Comparison of ENCODE assay signal across 8 cellular contexts in genomic region chr11:64553554-64554201, GRCh38. TPM values are rescaled to one million over a fixed set of nuclear protein-coding genes. Genes with fewer than 3 reads are reported as not detected.
DNase-seq lines count a peak whose midpoint lies in the region; ATAC-seq and TF ChIP-seq lines count a peak whose summit lies in the region.

No MANE protein-coding gene starts in this region.

- peaks cover 0 to 6% of the 10 kb centered on the region in 2 donors for H3K4me1 ChIP-seq in left lung

- CTCF ChIA-PET in activated CD4-positive, alpha-beta T cell treated with anti-CD3 and anti-CD28 coated beads for 36 hours (lab: Charles Lee): interaction anchor here (0.6 kb wide), 2 partner anchors 18 to 1923 kb away, joined by 3 read pairs; no protein-coding TSS in a partner anchor

- no peak for TF ChIP-seq POLR2A in GM18505 (IDR thresholded peaks at IDR 0.05; ENCODE audit: borderline replicate concordance, extremely low read depth, insufficient read depth, insufficient read length)

- H3K27ac Mint-ChIP-seq in activated CD4-positive, alpha-beta T cell treated with anti-CD3 and anti-CD28 coated beads for 36 hours: no peak overlapping the region

- no peak overlapping the region for H3K4me3 ChIP-seq in left lung

- H3K27ac ChIP-seq in cingulate gyrus (ENCODE audit: low read depth, low read length) (peak overlapping the region; percentile 54), left lung (peak overlapping the region in 1 of 2 donors; percentile 63)

- no peaks in the 10 kb centered on the region for H3K36me3 ChIP-seq in left lung

- intact Hi-C loops in activated CD4-positive, alpha-beta T cell treated with anti-CD3 and anti-CD28 coated beads for 36 hours (cut with DNase I, micrococcal nuclease): loop anchor here (1.0 to 5.0 kb wide), 4 partner anchors 96 to 170 kb away; partner anchors contain the start of gene NRXN2 (in 2 of the 2)
- intact Hi-C loops in left lung (cut with DNase I): loop anchor here in 1 of 2 donors (5.0 kb wide), 1 partner anchor 99 kb away; no protein-coding TSS in a partner anchor

- no peaks in the 10 kb centered on the region for H3K9me3 Mint-ChIP-seq in activated CD4-positive, alpha-beta T cell treated with anti-CD3 and anti-CD28 coated beads for 36 hours (ENCODE audit: low read depth)

- TF ChIP-seq CTCF in left lung (IDR thresholded peaks at IDR 0.05): peak; percentile 95 to 99

- no peaks in the 10 kb centered on the region for H3K4me1 Mint-ChIP-seq in activated CD4-positive, alpha-beta T cell treated with anti-CD3 and anti-CD28 coated beads for 36 hours

- peak; percentile 39 for ATAC-seq in activated CD4-positive, alpha-beta T cell treated with anti-CD3 and anti-CD28 coated beads for 36 hours
- ATAC-seq in left lung (peak; percentile 87), GM18520 (IDR thresholded peaks at IDR 0.05; ENCODE audit: unreplicated experiment) (no peak), GM18505 (IDR thresholded peaks at IDR 0.05; ENCODE audit: unreplicated experiment) (no peak)

- no peaks in the 10 kb centered on the region for H3K36me3 Mint-ChIP-seq in activated CD4-positive, alpha-beta T cell treated with anti-CD3 and anti-CD28 coated beads for 36 hours (ENCODE audit: low read depth)

- no peak overlapping the region for H3K4me3 Mint-ChIP-seq in activated CD4-positive, alpha-beta T cell treated with anti-CD3 and anti-CD28 coated beads for 36 hours

- H3K27me3 ChIP-seq in left lung: peaks cover 0 to 7% of the 10 kb centered on the region in 2 donors

- POLR2A ChIA-PET in activated CD4-positive, alpha-beta T cell treated with anti-CD3 and anti-CD28 coated beads for 36 hours (lab: Charles Lee): no interaction called here

- H3K27me3 Mint-ChIP-seq in activated CD4-positive, alpha-beta T cell treated with anti-CD3 and anti-CD28 coated beads for 36 hours: no peaks in the 10 kb centered on the region

- DNase-seq in EL: peak; percentile 52
- DNase-seq in LoVo (ENCODE audit: low spot score): peak; percentile 28
- DNase-seq in activated CD4-positive, alpha-beta T cell treated with anti-CD3 and anti-CD28 coated beads for 36 hours: peak; percentile 72
- peak in 1 of 2 donors; percentile 61 for DNase-seq in left lung
- DNase-seq in stimulated activated CD4-positive, alpha-beta T cell treated with anti-CD3 and anti-CD28 coated beads, TNF-alpha, amount 100 ng/mL, for 1 hour (ENCODE audit: low read depth in 3 of 3, low spot score in 1 of 3): peak in 2 of 3 donors; percentile 13 to 46

- no peaks in the 10 kb centered on the region for H3K9me3 ChIP-seq in left lung

RNA-seq across cellular contexts. Expression of gene SLC22A11, which starts 2.1 kb away (rescaled TPM):
- total RNA-seq in activated CD4-positive, alpha-beta T cell treated with anti-CD3 and anti-CD28 coated beads for 36 hours: under 1 TPM in 1 of 2 experiments, not detected in 1; 0.05 TPM
- total RNA-seq in left lung: not detected

RNA-seq across cellular contexts. Expression of gene SLC22A12, which starts 37.3 kb away (rescaled TPM):
- total RNA-seq in activated CD4-positive, alpha-beta T cell treated with anti-CD3 and anti-CD28 coated beads for 36 hours: not detected
- total RNA-seq in left lung: not detected

Comparison
In these comparisons a context has a peak if more than half of its experiments do, and no peak if none do; other contexts are left out.
1. ATAC-seq: peak in activated CD4-positive, alpha-beta T cell treated with anti-CD3 and anti-CD28 coated beads for 36 hours (single experiment) and left lung (single experiment); none in GM18520 (single experiment) and GM18505 (single experiment).